In the genomic region with DNA sequence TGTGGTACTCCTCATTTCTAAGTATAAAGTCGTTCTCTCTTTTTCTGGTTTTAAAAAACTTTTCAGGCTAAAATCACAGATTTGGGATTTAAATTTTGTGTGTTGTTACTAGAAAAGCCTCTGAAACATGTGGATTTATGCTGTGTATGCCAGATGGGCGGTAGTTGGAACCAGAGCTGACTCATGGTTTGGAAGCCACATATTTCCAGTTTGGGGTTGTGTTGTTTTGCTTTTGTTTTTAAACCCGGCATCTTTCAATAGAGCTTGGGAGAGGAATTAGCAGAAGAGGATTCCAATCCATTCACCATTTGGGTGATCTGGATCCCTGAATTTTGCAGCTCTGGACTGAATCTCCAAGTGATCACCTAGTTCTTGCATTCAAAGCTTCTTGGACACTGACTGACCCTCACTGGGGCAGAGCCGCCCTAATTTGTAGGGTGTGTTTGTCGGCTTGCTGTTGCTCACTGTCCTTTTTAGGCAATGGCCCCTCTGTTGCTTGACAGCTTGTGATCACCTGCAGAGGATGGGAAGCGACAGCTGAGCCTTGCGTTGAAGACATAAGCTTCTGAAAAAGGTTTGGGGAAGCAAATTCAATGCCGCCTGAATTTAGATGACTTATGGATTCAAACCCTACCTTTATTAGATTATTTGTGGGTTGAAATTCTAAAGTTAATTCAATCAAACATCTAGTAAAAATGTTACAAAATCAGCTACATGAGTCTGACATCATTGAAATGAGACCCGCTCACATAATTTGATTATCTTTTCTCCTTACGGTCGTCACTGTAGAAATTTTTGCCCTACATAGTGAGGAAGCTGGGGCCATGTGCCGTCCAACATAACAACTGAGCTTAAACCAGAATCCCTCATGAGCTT, we compare ENCODE assay signal across 13 cellular contexts.
DNase-seq lines count a peak whose midpoint lies in the region; FAIRE-seq and TF ChIP-seq lines count a peak whose summit lies in the region.
"Had no signal": no experiment of that assay in that cellular context is flagged by ENCODE, and none has a peak within 500 bp of the region (broad histone marks: within the 10 kb centered on the region; RNA-seq: fewer than 3 reads in every experiment).

No MANE protein-coding gene starts in this region.

- H3K9ac ChIP-seq in keratinocyte (ENCODE audit: control insufficient read depth, extremely low read depth, insufficient read depth, low read length) = no peak overlapping the region

- no peak for TF ChIP-seq CTCF in keratinocyte (optimal IDR thresholded peaks at IDR 0.05 in 1 of 3, IDR thresholded peaks at IDR 0.05 in 1 of 3, conservative IDR thresholded peaks at IDR 0.05 in 1 of 3; ENCODE audit: extremely low read depth in 1 of 3, insufficient read depth in 2 of 3, low read length in 3 of 3)

- peaks cover 24% of the 10 kb centered on the region for H3K4me1 ChIP-seq in keratinocyte (ENCODE audit: control insufficient read depth, extremely low read depth, insufficient read depth, low read length)
- H3K4me1 ChIP-seq: pancreas had no signal

- DNase-seq in Ammon's horn (ENCODE audit: low spot score) (peak; percentile 38), HT1080 (ENCODE audit: low read depth) (peak; percentile 69), amniotic epithelial cell (ENCODE audit: low read depth) (peak; percentile 59), keratinocyte (ENCODE audit: low read depth, low spot score) (no peak), DMS53 (lab: John Stamatoyannopoulos, UW) (no peak), Kasumi-1 (lab: John Stamatoyannopoulos, UW) (no peak), NCI-H1417 (lab: John Stamatoyannopoulos, UW) (no peak), NCI-H1930 (lab: John Stamatoyannopoulos, UW) (no peak)
- DNase-seq: esophagus squamous epithelium; NCI-H2227 treated with DMSO at 0.1 percent for 48 hours; pancreas; stimulated activated CD4-positive, alpha-beta T cell treated with anti-CD3 and anti-CD28 coated beads, Interleukin-4, amount 100 ng/mL, for 4 hours; T-cell had no signal

- dilution Hi-C loops in keratinocyte (cut with MboI; ENCODE audit: extremely low pct_ligation_motif_present, low sequenced_read_pairs) = no loop called here

- FAIRE-seq in keratinocyte (lab: Jason Lieb, UNC) = peak; percentile 23
- FAIRE-seq: pancreas had no signal

- H3K27ac ChIP-seq in keratinocyte (ENCODE audit: control insufficient read depth, insufficient read depth, low read length) = no peak overlapping the region
- H3K27ac ChIP-seq: esophagus squamous epithelium, pancreas had no signal

- H2AFZ ChIP-seq in keratinocyte (ENCODE audit: control insufficient read depth, low read length) = peak overlapping the region; percentile 24

- H3K27me3 ChIP-seq in keratinocyte (ENCODE audit: control insufficient read depth, extremely low read depth, insufficient read depth, low read length) = no peaks in the 10 kb centered on the region
- H3K27me3 ChIP-seq: pancreas had no signal

- no peaks in the 10 kb centered on the region for H3K9me3 ChIP-seq in keratinocyte (ENCODE audit: control insufficient read depth, low read depth, low read length)
- H3K9me3 ChIP-seq: esophagus squamous epithelium, pancreas had no signal

- no peaks in the 10 kb centered on the region for H3K36me3 ChIP-seq in keratinocyte (ENCODE audit: control insufficient read depth in 2 of 2, extremely low read depth in 1 of 2, insufficient read depth in 2 of 2, low read length in 2 of 2)
- H3K36me3 ChIP-seq: esophagus squamous epithelium, pancreas had no signal

- no peaks in the 10 kb centered on the region for H3K79me2 ChIP-seq in keratinocyte (ENCODE audit: control insufficient read depth, insufficient read depth, low read length)

- peak overlapping the region; percentile 41 for H3K4me2 ChIP-seq in keratinocyte (ENCODE audit: control insufficient read depth, extremely low read depth, insufficient read depth, low read depth, low read length)

- no peak overlapping the region for H3K4me3 ChIP-seq in keratinocyte (ENCODE audit: control insufficient read depth in 2 of 3, extremely low read depth in 1 of 3, insufficient read depth in 2 of 3, low read depth in 1 of 3, low read length in 3 of 3)
- H3K4me3 ChIP-seq: esophagus squamous epithelium, pancreas had no signal

- H4K20me1 ChIP-seq in keratinocyte (ENCODE audit: control insufficient read depth, extremely low read depth, insufficient read depth, low read length) = no peaks in the 10 kb centered on the region

- H3K9me1 ChIP-seq in keratinocyte (ENCODE audit: control insufficient read depth, extremely low read depth, insufficient read depth, low read length) = no peaks in the 10 kb centered on the region

Comparison
In these comparisons a context has a peak if more than half of its experiments do, and no peak if none do; other contexts are left out.
1. DNase-seq: peak in Ammon's horn (single experiment), HT1080 (single experiment) and amniotic epithelial cell (single experiment); none in keratinocyte (single experiment), DMS53 (single experiment), Kasumi-1 (0 of 2), NCI-H1417 (0 of 3) and NCI-H1930 (0 of 2).